In the genomic region with DNA sequence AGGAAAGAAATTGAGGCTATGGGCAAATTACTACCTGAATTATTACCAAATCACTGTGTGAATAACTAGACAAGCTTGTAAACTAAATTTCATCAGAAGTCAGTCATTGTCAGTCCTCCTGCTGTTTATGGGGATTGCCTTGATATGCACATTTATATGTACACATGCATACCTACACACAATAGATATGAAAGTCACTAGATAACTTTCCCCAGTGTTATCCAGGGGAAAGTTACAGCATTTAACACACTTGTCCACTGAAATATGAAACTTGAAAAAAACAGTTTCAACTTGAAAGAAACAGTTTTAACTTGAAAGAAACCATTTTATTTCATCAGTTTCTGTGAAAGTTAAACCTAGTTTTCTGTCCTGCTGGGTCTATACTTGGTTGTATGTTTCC, we compare ENCODE assay signal across 25 cellular contexts.
"Had no signal": no experiment of that assay in that cellular context is flagged by ENCODE, and none has a peak within 500 bp of the region (broad histone marks: within the 10 kb centered on the region; RNA-seq: fewer than 3 reads in every experiment).

No MANE protein-coding gene starts in this region.

- H3K4me1 ChIP-seq: gastrocnemius medialis, left lung, lower lobe of right lung had no signal

- FAIRE-seq: colon, keratinocyte had no signal

- H3K9me3 ChIP-seq: esophagus squamous epithelium, gastrocnemius medialis, heart right ventricle, left lung, lower lobe of right lung, mucosa of descending colon had no signal

- DNase-seq: dermis blood vessel endothelial cell; dorsolateral prefrontal cortex; effector CD4-positive, alpha-beta T cell; effector memory CD4-positive, alpha-beta T cell; erythroblast; esophagus squamous epithelium; foreskin fibroblast; foreskin melanocyte; gastrocnemius medialis; glutamatergic neuron; head of caudate nucleus; heart right ventricle; hippocampal formation; left cardiac atrium; left lung; left ventricle myocardium superior; lower lobe of right lung; mesenchymal stem cell; mucosa of descending colon; naive B cell had no signal

- H3K36me3 ChIP-seq: esophagus squamous epithelium, gastrocnemius medialis, heart right ventricle, left lung, lower lobe of right lung had no signal

- H3K4me3 ChIP-seq: coronary artery, dorsolateral prefrontal cortex, esophagus squamous epithelium, gastrocnemius medialis, heart right ventricle, left lung, lower lobe of right lung, mucosa of descending colon had no signal

- H3K27me3 ChIP-seq: dorsolateral prefrontal cortex, esophagus squamous epithelium, gastrocnemius medialis, heart right ventricle, left lung had no signal

- ATAC-seq: esophagus mucosa, gastrocnemius medialis, heart right ventricle, left cardiac atrium, left lung, left ventricle myocardium superior, lower lobe of right lung, mucosa of descending colon had no signal

- H3K27ac ChIP-seq: coronary artery, epithelial cell of prostate, gastrocnemius medialis, heart right ventricle, left lung, lower lobe of right lung had no signal
